In genomic region chr2:177260398-177260797, GRCh38 we compare ENCODE assay signal across 12 cellular contexts. TPM values are rescaled to one million over a fixed set of nuclear protein-coding genes. Genes with fewer than 3 reads are reported as not detected.
DNase-seq lines count a peak whose midpoint lies in the region; ATAC-seq and TF ChIP-seq lines count a peak whose summit lies in the region.
"Had no signal": no experiment of that assay in that cellular context is flagged by ENCODE, and none has a peak within 500 bp of the region (broad histone marks: within the 10 kb centered on the region; RNA-seq: fewer than 3 reads in every experiment).

No MANE protein-coding gene starts in this region.

- TF ChIP-seq CTCF in HFFc6 (IDR thresholded peaks at IDR 0.05) = no peak
- TF ChIP-seq CTCF in fibroblast of lung (conservative IDR thresholded peaks at IDR 0.05 in 1 of 2, IDR thresholded peaks at IDR 0.05 in 1 of 2; ENCODE audit: low read depth in 1 of 2, low read length in 2 of 2) = no peak
- TF ChIP-seq CTCF in GM13977 (IDR thresholded peaks at IDR 0.05; ENCODE audit: extremely low read depth, insufficient read depth, missing control alignments) = no peak

- no peak overlapping the region for H3K9ac ChIP-seq in fibroblast of lung (ENCODE audit: insufficient read depth, low read length)
- peak overlapping the region in 2 of 3 donors; percentile 16 to 55 for H3K9ac ChIP-seq in skeletal muscle tissue (ENCODE audit: low read depth in 1 of 3, low read length in 3 of 3)

- peak overlapping the region; percentile 81 for H3K4me2 ChIP-seq in fibroblast of lung (ENCODE audit: extremely low read depth, insufficient read depth, low read length)

- H3K4me1 ChIP-seq in fibroblast of lung (ENCODE audit: control insufficient read depth, extremely low read depth, insufficient read depth, low read length) = peaks cover 5% of the 10 kb centered on the region
- peaks cover 28 to 54% (median 38%) of the 10 kb centered on the region in 3 donors for H3K4me1 ChIP-seq in skeletal muscle tissue (ENCODE audit: control insufficient read depth in 3 of 3, insufficient read depth in 3 of 3, low read length in 3 of 3)

- peaks cover 2% of the 10 kb centered on the region; the same call in 1 of the 2 replicates for H3K27me3 Mint-ChIP-seq in HFFc6 (ENCODE audit: insufficient read depth)
- H3K27me3 Mint-ChIP-seq in activated CD4-positive, alpha-beta memory T cell treated with anti-CD3 and anti-CD28 coated beads for 36 hours = no peaks in the 10 kb centered on the region

- H3K36me3 ChIP-seq in fibroblast of lung (ENCODE audit: control insufficient read depth, insufficient read depth, low read length) (no peaks in the 10 kb centered on the region), skeletal muscle tissue (ENCODE audit: control insufficient read depth in 3 of 3, insufficient read depth in 3 of 3, low read length in 3 of 3) (peaks cover 0 to 3% (median 0%) of the 10 kb centered on the region in 3 donors)

- H3K79me2 ChIP-seq in fibroblast of lung (ENCODE audit: control insufficient read depth, insufficient read depth, low read length) = peaks cover 87% of the 10 kb centered on the region

- H3K4me3 Mint-ChIP-seq in HFFc6 = peak overlapping the region; percentile 94
- H3K4me3 Mint-ChIP-seq in activated CD4-positive, alpha-beta memory T cell treated with anti-CD3 and anti-CD28 coated beads for 36 hours = peak overlapping the region; percentile 48

- H3K36me3 Mint-ChIP-seq in HFFc6 (ENCODE audit: low read depth) = peaks cover 41% of the 10 kb centered on the region
- peaks cover 32% of the 10 kb centered on the region for H3K36me3 Mint-ChIP-seq in activated CD4-positive, alpha-beta memory T cell treated with anti-CD3 and anti-CD28 coated beads for 36 hours

- no peaks in the 10 kb centered on the region for H3K9me3 ChIP-seq in fibroblast of lung (ENCODE audit: control insufficient read depth, insufficient read depth, low read depth, low read length)
- no peaks in the 10 kb centered on the region for H3K9me3 ChIP-seq in skeletal muscle tissue (ENCODE audit: control insufficient read depth in 3 of 3, low read length in 3 of 3)

- peaks cover 9% of the 10 kb centered on the region for H4K20me1 ChIP-seq in fibroblast of lung (ENCODE audit: control insufficient read depth, extremely low read depth, insufficient read depth, low read length)

- intact Hi-C loops in activated CD4-positive, alpha-beta memory T cell treated with anti-CD3 and anti-CD28 coated beads for 36 hours (cut with micrococcal nuclease) = loop anchor here (5.0 to 10.0 kb wide), 2 partner anchors 132 to 326 kb away; partner anchors contain the start of gene AGPS

- DNase-seq in HFFc6 (no peak), fibroblast of lung (ENCODE audit: low read depth in 2 of 2) (no peak), GM13977 (ENCODE audit: low spot score) (no peak), DMS53 (lab: John Stamatoyannopoulos, UW) (no peak)
- DNase-seq in activated CD4-positive, alpha-beta memory T cell treated with anti-CD3 and anti-CD28 coated beads for 36 hours = no peak
- no peak for DNase-seq in NK-92 treated with Interleukin-12 subunit alpha and Interleukin-12 subunit beta, amount 100 ng/mL, for 24 hours (lab: John Stamatoyannopoulos, UW)
- DNase-seq: activated effector memory CD4-positive, alpha-beta T cell treated with anti-CD3 and anti-CD28 coated beads, Interleukin-2, amount 50 U/mL, for 16 hours; NCI-H1694 treated with DMSO at 0.1 percent for 48 hours; posterior cingulate gyrus; stimulated activated CD8-positive, alpha-beta memory T cell treated with anti-CD3 and anti-CD28 coated beads, Interleukin-4, amount 100 ng/mL, for 48 hours had no signal

- peak overlapping the region; percentile 34; the same call in 1 of the 2 replicates for H3K27ac Mint-ChIP-seq in HFFc6
- peak overlapping the region; percentile 69 for H3K27ac Mint-ChIP-seq in activated CD4-positive, alpha-beta memory T cell treated with anti-CD3 and anti-CD28 coated beads for 36 hours

- CTCF ChIA-PET in activated CD4-positive, alpha-beta memory T cell treated with anti-CD3 and anti-CD28 coated beads for 36 hours (lab: Charles Lee) = interaction anchor here (0.9 to 2.0 kb wide), 4 partner anchors 27 to 95 kb away, joined by 3 to 8 read pairs (median 4); no protein-coding TSS in a partner anchor

- 0 out of 2 replicates have a peak, but pooled peaks cover 6% of the 10 kb centered on the region for H3K9me3 Mint-ChIP-seq in HFFc6
- H3K9me3 Mint-ChIP-seq in activated CD4-positive, alpha-beta memory T cell treated with anti-CD3 and anti-CD28 coated beads for 36 hours = peaks cover 7% of the 10 kb centered on the region

- peaks cover 49% of the 10 kb centered on the region for H3K4me1 Mint-ChIP-seq in HFFc6 (ENCODE audit: low read depth)
- peaks cover 62% of the 10 kb centered on the region for H3K4me1 Mint-ChIP-seq in activated CD4-positive, alpha-beta memory T cell treated with anti-CD3 and anti-CD28 coated beads for 36 hours (ENCODE audit: low read depth)

- ATAC-seq in GM21717 (IDR thresholded peaks at IDR 0.05; ENCODE audit: unreplicated experiment) = no peak

- H3K27me3 ChIP-seq in fibroblast of lung (ENCODE audit: control insufficient read depth, insufficient read depth, low read length) (no peaks in the 10 kb centered on the region), skeletal muscle tissue (ENCODE audit: control insufficient read depth in 3 of 3, insufficient read depth in 3 of 3, low read length in 3 of 3) (no peaks in the 10 kb centered on the region)

- H3K4me3 ChIP-seq in fibroblast of lung (replicated peaks in 1 of 4; ENCODE audit: control extremely low read depth in 1 of 4, insufficient read depth in 1 of 4, low read depth in 3 of 4, low read length in 4 of 4) = peak overlapping the region; percentile 6 to 89 (median 74)
- peak overlapping the region in 2 of 3 donors; percentile 24 to 41 for H3K4me3 ChIP-seq in skeletal muscle tissue (ENCODE audit: low read length in 3 of 3)

- POLR2A ChIA-PET in activated CD4-positive, alpha-beta memory T cell treated with anti-CD3 and anti-CD28 coated beads for 36 hours (lab: Charles Lee) = interaction anchor here (0.8 to 1.9 kb wide), 4 partner anchors 10 to 48 kb away, joined by 3 to 5 read pairs (median 3); partner anchors contain the start of gene HNRNPA3

- in situ Hi-C loops in GM13977 (cut with MboI; ENCODE audit: low pct_unique_long_range_greater_than_20kb, low sequenced_read_pairs, unreplicated experiment) = no loop called here

- peak overlapping the region; percentile 26 for H3K27ac ChIP-seq in fibroblast of lung (ENCODE audit: insufficient read depth, low read length)
- peak overlapping the region; percentile 4 for H3K27ac ChIP-seq in skeletal muscle tissue (ENCODE audit: low read depth, low read length)

- H2AFZ ChIP-seq in fibroblast of lung (ENCODE audit: low read length) = no peak overlapping the region

RNA-seq across cellular contexts. Expression of gene NFE2L2, which starts 4.1 kb away (rescaled TPM):
- total RNA-seq in HFFc6 (2021; fragmentation: NEBNext Ultra II Directional; extraction: Animal tissue kit (Norgen Biotek cat#: 25700)) = 10 to 100 TPM; 59.0 to 76.5 (median 67.8) TPM
- total RNA-seq in activated CD4-positive, alpha-beta memory T cell treated with anti-CD3 and anti-CD28 coated beads for 36 hours = 10 to 100 TPM; 51.3 to 52.0 TPM
- total RNA-seq in fibroblast of lung (97.1 and 142 TPM in 2 replicates), skeletal muscle tissue (21.4 TPM)
- polyA plus RNA-seq in fibroblast of lung = 166 and 178 TPM in 2 replicates
- polyA plus RNA-seq in fibroblast of lung (2012) = 77.8 and 92.7 TPM in 2 replicates
- polyA minus RNA-seq in fibroblast of lung (ENCODE audit: low replicate concordance) = 116 and 126 TPM in 2 replicates

RNA-seq across cellular contexts. Expression of gene HNRNPA3, which starts 47.8 kb away (rescaled TPM):
- total RNA-seq in HFFc6 (2021; fragmentation: NEBNext Ultra II Directional; extraction: Animal tissue kit (Norgen Biotek cat#: 25700)) = 100 to 1,000 TPM; 165 to 253 (median 205) TPM
- 100 to 1,000 TPM; 303 to 311 TPM for total RNA-seq in activated CD4-positive, alpha-beta memory T cell treated with anti-CD3 and anti-CD28 coated beads for 36 hours
- total RNA-seq in fibroblast of lung = 33.9 and 34.5 TPM in 2 replicates
- 81.2 and 106 TPM in 2 replicates for polyA plus RNA-seq in fibroblast of lung
- polyA plus RNA-seq in fibroblast of lung (2012) = 365 and 474 TPM in 2 replicates
- polyA minus RNA-seq in fibroblast of lung (ENCODE audit: low replicate concordance) = 5.8 and 7.3 TPM in 2 replicates
- total RNA-seq in skeletal muscle tissue = 49.1 TPM
